In genomic region chr18:3245853-3246635, GRCh38 we compare ENCODE assay signal across 8 cellular contexts. TPM values are rescaled to one million over a fixed set of nuclear protein-coding genes. Genes with fewer than 3 reads are reported as not detected.
A peak's percentile ranks its signal among the peaks of the same experiment; 100 is the strongest.
DNase-seq lines count a peak whose midpoint lies in the region; ATAC-seq and TF ChIP-seq lines count a peak whose summit lies in the region.

No MANE protein-coding gene starts in this region.

- TF ChIP-seq CTCF in AG04450 (IDR thresholded peaks at IDR 0.05; ENCODE audit: low read depth, low read length) = peak; percentile 91

- no peak overlapping the region for H3K27ac ChIP-seq in AG04450 (ENCODE audit: low read depth, low read length)

- ATAC-seq in GM18858 (IDR thresholded peaks at IDR 0.05; ENCODE audit: unreplicated experiment) = peak; percentile 48
- peak; percentile 41 for ATAC-seq in HG03108 (IDR thresholded peaks at IDR 0.05; ENCODE audit: unreplicated experiment)

- DNase-seq in AG04450 (ENCODE audit: low read depth, low spot score) = no peak
- peak; percentile 83 for DNase-seq in NCI-H2227 treated with DMSO at 0.1 percent for 48 hours (lab: John Stamatoyannopoulos, UW)
- DNase-seq in activated CD4-positive, CD25-positive, alpha-beta regulatory T cell treated with anti-CD3 and anti-CD28 coated beads, Interleukin-2, amount 50 U/mL, for 16 hours (ENCODE audit: low read depth, low spot score) = peak; percentile 54
- peak; percentile 18 to 66 for DNase-seq in cerebellar nuclear complex (lab: John Stamatoyannopoulos, UW)
- peak; percentile 94 for DNase-seq in kidney tubule cell (ENCODE audit: low spot score)
- DNase-seq in stimulated activated CD4-positive, alpha-beta T cell treated with anti-CD3 and anti-CD28 coated beads, Interleukin-1b, Interleukin-23, amount 100 ng/mL, for 1 hour (ENCODE audit: low read depth in 2 of 2) = peak; percentile 53

- POLR2A ChIA-PET in AG04450 (lab: Yijun Ruan, JAX) = no interaction called here

- H3K9me3 ChIP-seq in AG04450 (ENCODE audit: control insufficient read depth, insufficient read depth, low read length) = peaks cover 14% of the 10 kb centered on the region

- H3K27me3 ChIP-seq in AG04450 (ENCODE audit: control insufficient read depth, insufficient read depth, low read length) = no peaks in the 10 kb centered on the region

- CTCF ChIA-PET in AG04450 (lab: Charles Lee) = interaction anchor here (0.6 to 4.8 kb wide), 17 partner anchors 66 to 480 kb away, joined by 3 to 52 read pairs (median 4); no protein-coding TSS in a partner anchor

- peak overlapping the region; percentile 38 for H3K4me3 ChIP-seq in AG04450 (ENCODE audit: low read depth, low read length)

RNA-seq across cellular contexts. Expression of gene MYL12A, which starts 1.6 kb away (rescaled TPM):
- 645 and 751 TPM in 2 replicates for polyA plus RNA-seq in AG04450 (2011; rRNA removed)
- polyA minus RNA-seq in AG04450 (2011; rRNA and poly(A)+ RNA removed) = 284 and 330 TPM in 2 replicates

RNA-seq across cellular contexts. Expression of gene MYL12B, which starts 15.9 kb away (rescaled TPM):
- 682 and 787 TPM in 2 replicates for polyA plus RNA-seq in AG04450 (2011; rRNA removed)
- 228 and 250 TPM in 2 replicates for polyA minus RNA-seq in AG04450 (2011; rRNA and poly(A)+ RNA removed)

RNA-seq across cellular contexts. Expression of gene MYOM1, which starts 26.3 kb away (rescaled TPM):
- 0.02 and 0.04 TPM in 2 replicates for polyA plus RNA-seq in AG04450 (2011; rRNA removed)
- polyA minus RNA-seq in AG04450 (2011; rRNA and poly(A)+ RNA removed) = not detected in 2 replicates
